Comparison of ENCODE assay signal across 8 cellular contexts in the genomic region with DNA sequence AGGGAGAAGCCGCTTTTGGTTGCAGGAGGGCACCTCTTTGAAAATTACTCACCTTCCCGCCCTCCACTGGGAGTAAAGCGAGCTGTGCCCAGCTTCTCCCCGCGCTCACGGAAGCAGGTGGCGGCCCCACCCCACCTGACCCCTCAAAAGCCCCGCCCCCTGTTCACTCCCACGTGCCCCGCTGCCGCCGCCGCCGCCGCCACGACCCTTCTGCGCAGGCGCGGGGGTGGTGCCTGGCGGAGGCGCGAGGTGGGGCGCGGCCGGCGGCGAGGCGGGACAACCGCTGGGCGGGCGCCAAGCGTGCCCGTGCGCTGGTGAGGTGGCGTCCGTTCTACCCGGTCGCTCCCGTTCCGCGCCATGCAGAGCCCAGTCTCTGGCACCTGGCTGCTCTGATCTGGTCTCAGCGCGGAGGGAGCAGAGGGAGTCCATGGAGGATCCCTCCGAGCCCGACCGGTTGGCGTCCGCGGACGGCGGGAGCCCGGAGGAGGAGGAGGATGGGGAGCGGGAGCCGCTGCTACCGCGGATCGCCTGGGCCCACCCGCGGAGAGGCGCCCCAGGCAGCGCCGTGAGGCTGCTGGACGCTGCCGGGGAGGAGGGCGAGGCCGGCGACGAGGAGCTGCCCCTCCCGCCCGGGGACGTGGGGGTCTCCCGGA. TPM values are rescaled to one million over a fixed set of nuclear protein-coding genes. Genes with fewer than 3 reads are reported as not detected.
DNase-seq lines count a peak whose midpoint lies in the region; ATAC-seq, FAIRE-seq and TF ChIP-seq lines count a peak whose summit lies in the region.

A gene (plus strand): TSS at position 297 of the 653 bp plus-strand sequence. CDS start 131 bp downstream, at position 428.

- H2AFZ ChIP-seq in H1 (ENCODE audit: low read length): peak within 1 kb of the TSS; percentile 82; the same call in 1 of the 2 replicates

- H3K23ac ChIP-seq in H1 (ENCODE audit: insufficient read length): no peak within 1 kb of the TSS

- H4K5ac ChIP-seq in H1 (ENCODE audit: insufficient read length, low read depth, low read length): peak within 1 kb of the TSS; percentile 99

- TF ChIP-seq RAD21 in H1 (IDR thresholded peaks at IDR 0.05 in 1 of 2, conservative IDR thresholded peaks at IDR 0.05 in 1 of 2; ENCODE audit: low read depth in 2 of 2, low read length in 2 of 2): no peak

- H3K9me3 ChIP-seq in H1 (ENCODE audit: insufficient read depth in 2 of 2, low read depth in 1 of 2, low read length in 1 of 2): peaks cover 6 to 13% of the 10 kb centered on the region in 2 experiments

- peak within 1 kb of the TSS; percentile 92; the same call in 1 of the 2 replicates for H2BK5ac ChIP-seq in H1 (ENCODE audit: low read depth, low read length)

- peak within 1 kb of the TSS; percentile 99 for H3K4ac ChIP-seq in H1 (replicated peaks; ENCODE audit: insufficient read length, low read depth, low read length)

- no peaks in the 10 kb centered on the region; a peak in 1 of 7 replicates for H3K4me1 ChIP-seq in H1 (replicated peaks in 1 of 4; ENCODE audit: control insufficient read depth in 3 of 4, insufficient read depth in 4 of 4, low read length in 3 of 4)

- H3K27ac ChIP-seq in H1 (ENCODE audit: low read depth, low read length): peak within 1 kb of the TSS; percentile 75; the same call in 1 of the 2 replicates

- no peak within 1 kb of the TSS for H2AK5ac ChIP-seq in H1 (ENCODE audit: low read depth, low read length)

- H3K36me3 ChIP-seq in H1 (ENCODE audit: control insufficient read depth in 2 of 4, insufficient read depth in 4 of 4, low read length in 3 of 4): peaks cover 0 to 2% (median 0%) of the 10 kb centered on the region in 4 experiments; a peak in 1 of 8 replicates

- H3K79me1 ChIP-seq in H1 (ENCODE audit: low read depth, low read length): no peaks in the 10 kb centered on the region

- H3K4me3 ChIP-seq in H1 (ENCODE audit: extremely low read depth in 1 of 4, insufficient read depth in 2 of 4, low read depth in 3 of 4, low read length in 4 of 4): peak within 1 kb of the TSS; percentile 82 to 98 (median 91)

- TF ChIP-seq CTCF in H1 (IDR thresholded peaks at IDR 0.05; ENCODE audit: control extremely low read depth in 1 of 3, insufficient read depth in 1 of 3, low read depth in 1 of 3, low read length in 3 of 3): no peak

- CTCF ChIA-PET in H1 (lab: Charles Lee; ENCODE audit: partially characterized antibody): interaction anchor here (0.6 to 1.6 kb wide), 8 partner anchors 18 to 126 kb away, joined by 3 to 4 read pairs (median 3); no protein-coding TSS in a partner anchor

- peak; percentile 60 for ATAC-seq in GM21367 (IDR thresholded peaks at IDR 0.05; ENCODE audit: unreplicated experiment)

- no peak within 1 kb of the TSS for H2BK20ac ChIP-seq in H1 (ENCODE audit: low read length)

- no peak for TF ChIP-seq EP300 in H1 (IDR thresholded peaks at IDR 0.05; ENCODE audit: borderline replicate concordance in 1 of 2, low read depth in 2 of 2, low read length in 2 of 2)

- H4K91ac ChIP-seq in H1 (replicated peaks; ENCODE audit: insufficient read length, low read length): peak within 1 kb of the TSS; percentile 89

- FAIRE-seq in HTR-8/SVneo (lab: Jason Lieb, UNC) (peak; percentile 82), H1 (lab: Jason Lieb, UNC) (no peak)

- H3K27me3 ChIP-seq in H1 (replicated peaks in 1 of 4; ENCODE audit: control insufficient read depth in 3 of 4, extremely low read depth in 1 of 4, insufficient read depth in 3 of 4, low read length in 3 of 4): no peaks in the 10 kb centered on the region; a peak in 2 of 7 replicates

- peak within 1 kb of the TSS; percentile 83 for H2BK120ac ChIP-seq in H1 (replicated peaks; ENCODE audit: low read depth, low read length)

- peaks cover 0 to 33% of the 10 kb centered on the region in 2 experiments; a peak in 3 of 4 replicates for H3K79me2 ChIP-seq in H1 (ENCODE audit: control insufficient read depth in 1 of 2, insufficient read depth in 2 of 2, low read length in 2 of 2)

- no peak within 1 kb of the TSS for H3K14ac ChIP-seq in H1 (ENCODE audit: insufficient read length)

- 0% methylated on average over 45 of the region's 72 CpGs; no CpG with 5 or more reads in 1 of the 2 experiments for WGBS in H1 (ENCODE audit: extremely low coverage in 1 of 2, insufficient coverage in 1 of 2, insufficient read length in 1 of 2, insufficient replicate concordance in 2 of 2, low coverage in 1 of 2, low lambda C conversion rate in 2 of 2, missing lambda C conversion rate in 1 of 2), 2 experiments

- peak within 1 kb of the TSS; percentile 74 to 95 for H3K4me2 ChIP-seq in H1 (ENCODE audit: insufficient read depth in 1 of 2, low read depth in 2 of 2, low read length in 2 of 2)

- POLR2A ChIA-PET in H1 (lab: Charles Lee; ENCODE audit: partially characterized antibody): interaction anchor here (1.0 to 1.7 kb wide), 2 partner anchors 19 to 139 kb away, joined by 3 to 5 read pairs; no protein-coding TSS in a partner anchor

- H2BK12ac ChIP-seq in H1 (ENCODE audit: low read depth, low read length): peak within 1 kb of the TSS; percentile 80; the same call in 1 of the 2 replicates

- H3K23me2 ChIP-seq in H1 (ENCODE audit: low read depth, low read length): peaks cover 10% of the 10 kb centered on the region; the same call in 1 of the 2 replicates

- DNase-seq in COLO829 (ENCODE audit: low spot score) (peak; percentile 63), HTR-8/SVneo (ENCODE audit: insufficient read length, low spot score) (peak; percentile 81), NOMO-1 treated with DMSO at 0.1 percent for 48 hours (lab: John Stamatoyannopoulos, UW; ENCODE audit: unreplicated experiment) (peak; percentile 81), H1 (ENCODE audit: low read depth in 1 of 2, low spot score in 2 of 2) (peak; percentile 44 to 95), mesenteric fat pad (ENCODE audit: low spot score) (peak; percentile 96)
- DNase-seq in activated CD8-positive, alpha-beta memory T cell treated with anti-CD3 and anti-CD28 coated beads for 48 hours (ENCODE audit: low read depth in 2 of 3, low spot score in 2 of 3): peak; percentile 89 to 96 (median 92)
- DNase-seq in stimulated activated CD8-positive, alpha-beta memory T cell treated with anti-CD3 and anti-CD28 coated beads, Interleukin-15, amount 100 ng/mL, for 4 hours (ENCODE audit: low read depth in 2 of 2): peak; percentile 85 to 90

- peak within 1 kb of the TSS; percentile 82 for H3K56ac ChIP-seq in H1 (replicated peaks; ENCODE audit: insufficient read length, low read depth, low read length)

- H2BK15ac ChIP-seq in H1 (ENCODE audit: low read length): peak within 1 kb of the TSS; percentile 61; the same call in 1 of the 2 replicates

- TF ChIP-seq POLR2A in H1 (IDR thresholded peaks at IDR 0.05; ENCODE audit: control extremely low read depth in 1 of 2, low read depth in 2 of 2, low read length in 2 of 2): peak in 1 of 2 experiments; percentile 80; a peak in 2 of 3 replicates

- peak within 1 kb of the TSS; percentile 82 to 90 (median 88) for H3K9ac ChIP-seq in H1 (replicated peaks in 1 of 4; ENCODE audit: extremely low read depth in 1 of 4, low read depth in 3 of 4, low read length in 3 of 4)

- peak within 1 kb of the TSS; percentile 88; the same call in 1 of the 2 replicates for H4K8ac ChIP-seq in H1 (ENCODE audit: extremely low read depth, insufficient read depth, low read length)

- peak within 1 kb of the TSS; percentile 99 for H3K18ac ChIP-seq in H1 (ENCODE audit: extremely low read depth, low read length)

- peaks cover 2% of the 10 kb centered on the region in 2 experiments for H4K20me1 ChIP-seq in H1 (replicated peaks in 1 of 2; ENCODE audit: control insufficient read depth in 1 of 2, insufficient read depth in 2 of 2, low read length in 2 of 2)

TF ChIP-seq in H1, 55 proteins besides CTCF, POLR2A, EP300 and RAD21 (continues in another document):
- TF ChIP-seq HDAC2 (IDR thresholded peaks at IDR 0.05; ENCODE audit: borderline replicate concordance in 1 of 2, low read depth in 2 of 2, low read length in 2 of 2): no peak
- no peak for TF ChIP-seq CTBP2 (IDR thresholded peaks at IDR 0.05; ENCODE audit: borderline replicate concordance, insufficient read depth, insufficient read length, low read length)
- no peak for TF ChIP-seq TCF12 (IDR thresholded peaks at IDR 0.05; ENCODE audit: low read depth, low read length)
- TF ChIP-seq NRF1 (IDR thresholded peaks at IDR 0.05; ENCODE audit: low read depth, low read length): peak; percentile 51
- peak; percentile 93 for TF ChIP-seq PHF8 (conservative IDR thresholded peaks at IDR 0.05; ENCODE audit: low read depth, low read length)
- no peak for TF ChIP-seq EZH2 (IDR thresholded peaks at IDR 0.05; ENCODE audit: low read depth, low read length, severe bottlenecking)

RNA-seq across cellular contexts. Expression of the gene that starts here (rescaled TPM):
- 15.8 and 16.2 TPM in 2 replicates for total RNA-seq in H1 (2021; fragmentation: NEBNext Ultra II Directional; extraction: Animal tissue kit (Norgen Biotek cat#: 25700))
- polyA plus RNA-seq in H1 (2011; rRNA removed): 2.2 and 3.0 TPM in 2 replicates
- polyA plus RNA-seq in H1 (2011; cell fraction: cytosol; rRNA removed): 6.2 TPM
- 2.3 TPM for polyA plus RNA-seq in H1 (2011; cell fraction: nucleus; rRNA removed)
- 3.1 to 6.9 TPM (median 3.8 TPM) in 4 replicates for polyA plus RNA-seq in H1 (2012, experiment 1 of 2)
- polyA plus RNA-seq in H1 (2012, experiment 2 of 2): 1.3 TPM
- 8.0 TPM for polyA plus RNA-seq in H1 (2013, experiment 1 of 2)
- 8.0 TPM for polyA plus RNA-seq in H1 (2013, experiment 2 of 2)
- 2.4 and 2.6 TPM in 2 replicates for polyA minus RNA-seq in H1 (2011; rRNA and poly(A)+ RNA removed)
- 4.3 TPM for polyA minus RNA-seq in H1 (2011; cell fraction: cytosol; rRNA and poly(A)+ RNA removed)
- polyA minus RNA-seq in H1 (2011; cell fraction: nucleus; rRNA and poly(A)+ RNA removed): 5.1 TPM
- total RNA-seq in mesenteric fat pad: 12.2 TPM

Comparison
In these comparisons a context has a peak if more than half of its experiments do, and no peak if none do; other contexts are left out.
1. Peak in every context shown above with its lines: DNase-seq, ATAC-seq, H3K4me3 ChIP-seq and H3K27ac ChIP-seq.